In genomic region chr3:159830523-159831151, GRCh38 we compare ENCODE assay signal across 16 cellular contexts. TPM values are rescaled to one million over a fixed set of nuclear protein-coding genes. Genes with fewer than 3 reads are reported as not detected.
A peak's percentile ranks its signal among the peaks of the same experiment; 100 is the strongest.
DNase-seq lines count a peak whose midpoint lies in the region; FAIRE-seq and TF ChIP-seq lines count a peak whose summit lies in the region.
"Had no signal": no experiment of that assay in that cellular context is flagged by ENCODE, and none has a peak within 500 bp of the region (broad histone marks: within the 10 kb centered on the region; RNA-seq: fewer than 3 reads in every experiment).

No MANE protein-coding gene starts in this region.

- peak overlapping the region in 8 of 11 experiments; percentile 8 to 68 (median 54); a peak in 11 of 22 replicates for H3K27ac ChIP-seq in BLaER1 treated with 17β-estradiol and CSF1 and Interleukin-3, amounts not matched to agents 10 nM and 100 nM
- no peak overlapping the region for H3K27ac ChIP-seq in keratinocyte (ENCODE audit: control insufficient read depth, insufficient read depth, low read length)
- H3K27ac ChIP-seq: C4-2B had no signal

- H3K4me2 ChIP-seq in BLaER1 treated with 17β-estradiol and CSF1 and Interleukin-3, amounts not matched to agents 10 nM and 100 nM: peak overlapping the region in 10 of 11 experiments; percentile 1 to 70 (median 37); a peak in 17 of 22 replicates
- H3K4me2 ChIP-seq in keratinocyte (ENCODE audit: control insufficient read depth, extremely low read depth, insufficient read depth, low read depth, low read length): no peak overlapping the region

- peak; percentile 69 for FAIRE-seq in keratinocyte (lab: Jason Lieb, UNC)

- peaks cover 62% of the 10 kb centered on the region for H3K79me2 ChIP-seq in keratinocyte (ENCODE audit: control insufficient read depth, insufficient read depth, low read length)

- H3K9me1 ChIP-seq in keratinocyte (ENCODE audit: control insufficient read depth, extremely low read depth, insufficient read depth, low read length): no peaks in the 10 kb centered on the region

- H4K20me1 ChIP-seq in BLaER1 treated with 17β-estradiol and CSF1 and Interleukin-3, amounts not matched to agents 10 nM and 100 nM: no peaks in the 10 kb centered on the region
- no peaks in the 10 kb centered on the region for H4K20me1 ChIP-seq in keratinocyte (ENCODE audit: control insufficient read depth, extremely low read depth, insufficient read depth, low read length)

- in situ Hi-C loops in GM13977 (cut with MboI; ENCODE audit: low pct_unique_long_range_greater_than_20kb, low sequenced_read_pairs, unreplicated experiment): no loop called here

- TF ChIP-seq CTCF in keratinocyte (optimal IDR thresholded peaks at IDR 0.05 in 1 of 3, IDR thresholded peaks at IDR 0.05 in 1 of 3, conservative IDR thresholded peaks at IDR 0.05 in 1 of 3; ENCODE audit: extremely low read depth in 1 of 3, insufficient read depth in 2 of 3, low read length in 3 of 3) (no peak), GM13977 (IDR thresholded peaks at IDR 0.05; ENCODE audit: extremely low read depth, insufficient read depth, missing control alignments) (no peak)

- no peaks in the 10 kb centered on the region for H3K9me3 ChIP-seq in BLaER1 treated with 17β-estradiol and CSF1 and Interleukin-3, amounts not matched to agents 10 nM and 100 nM (replicated peaks in 1 of 11)
- no peaks in the 10 kb centered on the region for H3K9me3 ChIP-seq in keratinocyte (ENCODE audit: control insufficient read depth, low read depth, low read length)

- dilution Hi-C loops in keratinocyte (cut with MboI; ENCODE audit: extremely low pct_ligation_motif_present, low sequenced_read_pairs): no loop called here

- H3K36me3 ChIP-seq in BLaER1 treated with 17β-estradiol and CSF1 and Interleukin-3, amounts not matched to agents 10 nM and 100 nM: no peaks in the 10 kb centered on the region
- H3K36me3 ChIP-seq in keratinocyte (ENCODE audit: control insufficient read depth in 2 of 2, extremely low read depth in 1 of 2, insufficient read depth in 2 of 2, low read length in 2 of 2): peaks cover 0 to 4% of the 10 kb centered on the region in 2 experiments

- peaks cover 15 to 54% (median 46%) of the 10 kb centered on the region in 10 experiments for H3K4me1 ChIP-seq in BLaER1 treated with 17β-estradiol and CSF1 and Interleukin-3, amounts not matched to agents 10 nM and 100 nM
- H3K4me1 ChIP-seq in keratinocyte (ENCODE audit: control insufficient read depth, extremely low read depth, insufficient read depth, low read length): peaks cover 24% of the 10 kb centered on the region

- no peak overlapping the region for H2AFZ ChIP-seq in keratinocyte (ENCODE audit: control insufficient read depth, low read length)

- no peaks in the 10 kb centered on the region for H3K27me3 ChIP-seq in BLaER1 treated with 17β-estradiol and CSF1 and Interleukin-3, amounts not matched to agents 10 nM and 100 nM
- no peaks in the 10 kb centered on the region for H3K27me3 ChIP-seq in keratinocyte (ENCODE audit: control insufficient read depth, extremely low read depth, insufficient read depth, low read length)

- H3K9ac ChIP-seq in BLaER1 treated with 17β-estradiol and CSF1 and Interleukin-3, amounts not matched to agents 10 nM and 100 nM: peak overlapping the region in 2 of 11 experiments; percentile 4 to 40; a peak in 3 of 22 replicates
- H3K9ac ChIP-seq in keratinocyte (ENCODE audit: control insufficient read depth, extremely low read depth, insufficient read depth, low read length): no peak overlapping the region

- H3K4me3 ChIP-seq in BLaER1 treated with 17β-estradiol and CSF1 and Interleukin-3, amounts not matched to agents 10 nM and 100 nM: no peak overlapping the region
- no peak overlapping the region for H3K4me3 ChIP-seq in Jurkat, Clone E6-1 (ENCODE audit: low read length)
- no peak overlapping the region for H3K4me3 ChIP-seq in keratinocyte (ENCODE audit: control insufficient read depth in 2 of 3, extremely low read depth in 1 of 3, insufficient read depth in 2 of 3, low read depth in 1 of 3, low read length in 3 of 3)

- peak; percentile 6 for DNase-seq in Jurkat, Clone E6-1 (ENCODE audit: low read depth, low spot score)
- DNase-seq in amniotic epithelial cell (ENCODE audit: low read depth) (peak; percentile 65), keratinocyte (ENCODE audit: low read depth, low spot score) (no peak), foreskin melanocyte (no peak), GM13977 (ENCODE audit: low spot score) (no peak), hippocampal formation (lab: John Stamatoyannopoulos, UW) (no peak)
- no peak for DNase-seq in effector CD8-positive, alpha-beta T cell (lab: John Stamatoyannopoulos, UW)
- DNase-seq: activated CD4-positive, alpha-beta T cell treated with anti-CD3 and anti-CD28 coated beads for 36 hours; activated naive CD8-positive, alpha-beta T cell treated with anti-CD3 and anti-CD28 coated beads, Interleukin-2, amount 10 ng/mL, durations not matched to agents 7 days and 5 days; GOT3; OCI-M1; posterior cingulate gyrus; stimulated activated CD4-positive, alpha-beta T cell treated with anti-CD3 and anti-CD28 coated beads, Interleukin-4, amount 100 ng/mL, for 1 hour; T-helper 17 cell had no signal

RNA-seq across cellular contexts. Expression of gene SCHIP1, which starts 9.0 kb away (rescaled TPM):
- polyA plus RNA-seq in Jurkat, Clone E6-1 (2012; ENCODE audit: insufficient read depth, insufficient read length): 2.7 TPM
- polyA plus RNA-seq in keratinocyte: 0.80 to 3.1 TPM (median 1.5 TPM) in 3 replicates
- polyA plus RNA-seq in keratinocyte (2011; ENCODE audit: low read depth): 3.5 TPM
- polyA plus RNA-seq in keratinocyte (2011; cell fraction: cytosol; rRNA removed): 0.27 and 0.63 TPM in 2 replicates
- 3.5 and 3.6 TPM in 2 replicates for polyA plus RNA-seq in keratinocyte (2011; cell fraction: nucleus; rRNA removed)
- polyA plus RNA-seq in keratinocyte (2012; ENCODE audit: low replicate concordance): 0.79 and 1.9 TPM in 2 replicates
- 5.1 to 7.7 TPM (median 7.5 TPM) in 3 replicates for polyA minus RNA-seq in keratinocyte
- polyA minus RNA-seq in keratinocyte (2011; cell fraction: cytosol; rRNA and poly(A)+ RNA removed): not detected
- polyA minus RNA-seq in keratinocyte (2011; cell fraction: nucleus; rRNA and poly(A)+ RNA removed): 7.0 and 22.3 TPM in 2 replicates

Comparison
In these comparisons a context has a peak if more than half of its experiments do, and no peak if none do; other contexts are left out.
1. DNase-seq: peak in Jurkat, Clone E6-1 (single experiment) and amniotic epithelial cell (single experiment); none in keratinocyte (single experiment), effector CD8-positive, alpha-beta T cell (single experiment), foreskin melanocyte (single experiment), GM13977 (single experiment) and hippocampal formation (0 of 2).